Comparison of ENCODE assay signal across 21 cellular contexts in the genomic region with DNA sequence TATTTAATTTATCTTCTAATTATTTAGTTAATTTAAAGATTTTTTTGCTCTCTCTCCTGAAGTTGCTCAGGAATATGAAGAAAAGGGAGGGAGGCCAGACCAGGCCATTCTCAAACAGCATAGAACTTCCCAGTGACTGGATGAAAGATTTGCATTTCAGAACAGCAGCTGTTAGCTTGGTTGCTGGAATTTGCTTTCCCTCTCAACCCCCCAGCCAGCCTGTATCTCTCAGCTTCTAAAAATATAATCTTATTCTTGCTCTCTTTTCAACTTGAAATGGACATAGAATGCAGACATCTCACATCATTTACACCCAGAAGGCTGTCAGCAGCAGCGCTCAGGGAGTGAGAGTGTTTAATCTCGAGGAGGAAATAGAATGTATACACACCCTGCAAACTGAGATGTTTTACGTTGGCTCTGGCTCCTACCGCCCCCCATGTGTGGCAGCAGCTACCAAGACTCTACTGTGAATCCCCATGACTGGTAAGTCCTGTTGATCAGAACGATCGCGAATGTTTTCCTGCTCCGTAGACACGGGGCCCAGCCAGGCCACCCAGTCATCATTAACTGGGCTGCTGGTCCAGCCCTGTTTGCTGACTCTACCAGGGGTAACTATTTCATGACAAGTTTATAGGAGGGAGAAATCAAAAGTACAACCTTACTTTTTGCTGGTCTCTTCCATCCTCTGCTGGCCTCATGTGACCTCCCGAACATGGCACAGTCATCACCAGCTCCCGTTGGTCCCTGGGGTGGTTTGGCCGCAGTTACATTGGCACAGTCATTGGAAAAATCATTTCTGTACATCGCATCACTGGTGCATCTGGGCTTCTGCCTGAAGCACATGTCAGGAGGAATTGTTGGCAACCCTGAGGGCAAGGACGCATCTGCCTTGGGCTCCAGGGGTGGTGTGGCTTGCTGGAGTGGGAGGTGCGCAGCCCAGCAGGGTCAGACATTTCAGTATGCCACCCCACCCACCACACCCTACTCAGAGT.
DNase-seq lines count a peak whose midpoint lies in the region; ATAC-seq and TF ChIP-seq lines count a peak whose summit lies in the region.
"Had no signal": no experiment of that assay in that cellular context is flagged by ENCODE, and none has a peak within 500 bp of the region (broad histone marks: within the 10 kb centered on the region; RNA-seq: fewer than 3 reads in every experiment).

No MANE protein-coding gene starts in this region.

- peak; percentile 93 for ATAC-seq in left ventricle myocardium superior
- ATAC-seq in GM21619 (IDR thresholded peaks at IDR 0.05; ENCODE audit: unreplicated experiment), result no peak
- ATAC-seq in GM21381 (IDR thresholded peaks at IDR 0.05; ENCODE audit: unreplicated experiment), result no peak
- ATAC-seq: effector memory CD8-positive, alpha-beta T cell had no signal

- no peaks in the 10 kb centered on the region for H3K4me1 Mint-ChIP-seq in osteocyte (ENCODE audit: unreplicated experiment)
- H3K4me1 Mint-ChIP-seq: activated naive CD4-positive, alpha-beta T cell treated with anti-CD3 and anti-CD28 coated beads, Interleukin-2, amount 50 U/mL, for 24 hours; CD4-positive, alpha-beta memory T cell; neural crest cell had no signal

- no peak for TF ChIP-seq CTCF in tibial artery (IDR thresholded peaks at IDR 0.05)
- TF ChIP-seq CTCF in osteocyte (IDR thresholded peaks at IDR 0.05), result no peak

- intact Hi-C loops in left ventricle myocardium superior (cut with micrococcal nuclease), result no loop called here
- intact Hi-C loops in tibial artery (cut with DNase I; ENCODE audit: low total_unique reads), result no loop called here

- peak overlapping the region; percentile 7 to 23 for H3K4me3 ChIP-seq in tibial artery
- H3K4me3 ChIP-seq: prostate gland had no signal

- H3K4me1 ChIP-seq in tibial artery, result peaks cover 0 to 33% (median 16%) of the 10 kb centered on the region in 4 donors
- H3K4me1 ChIP-seq: prostate gland had no signal

- H3K36me3 Mint-ChIP-seq in osteocyte (ENCODE audit: unreplicated experiment), result no peaks in the 10 kb centered on the region
- H3K36me3 Mint-ChIP-seq: activated naive CD4-positive, alpha-beta T cell treated with anti-CD3 and anti-CD28 coated beads, Interleukin-2, amount 50 U/mL, for 24 hours; CD4-positive, alpha-beta memory T cell; IgD-negative memory B cell had no signal

- H3K9me3 ChIP-seq in tibial artery, result no peaks in the 10 kb centered on the region
- H3K9me3 ChIP-seq: prostate gland had no signal

- no peaks in the 10 kb centered on the region for H3K36me3 ChIP-seq in tibial artery
- H3K36me3 ChIP-seq: prostate gland had no signal

- no peaks in the 10 kb centered on the region for H3K9me3 Mint-ChIP-seq in osteocyte (ENCODE audit: unreplicated experiment)
- H3K9me3 Mint-ChIP-seq: activated naive CD4-positive, alpha-beta T cell treated with anti-CD3 and anti-CD28 coated beads, Interleukin-2, amount 50 U/mL, for 24 hours; activated T-cell treated with anti-CD3 and anti-CD28 coated beads, Interleukin-2, amount 50 U/mL, for 24 hours; effector memory CD8-positive, alpha-beta T cell; IgD-negative memory B cell; neural crest cell had no signal

- H3K27ac ChIP-seq in tibial artery, result peak overlapping the region; percentile 56 to 81

- H3K27me3 ChIP-seq in tibial artery, result no peaks in the 10 kb centered on the region

- DNase-seq in ecto neural progenitor cell (ENCODE audit: low spot score) (peak; percentile 25), left ventricle myocardium superior (peak; percentile 45), occipital lobe (lab: John Stamatoyannopoulos, UW) (peak; percentile 4), tibial artery (peak in 1 of 2 donors; percentile 72), A172 (ENCODE audit: low spot score) (no peak), osteocyte (ENCODE audit: extremely low spot score, unreplicated experiment) (no peak)
- DNase-seq: activated CD4-positive, alpha-beta T cell treated with anti-CD3 and anti-CD28 coated beads for 1 hour; activated T-cell treated with anti-CD3 and anti-CD28 coated beads, Interleukin-2, amount 50 U/mL, for 24 hours; CD4-positive, alpha-beta memory T cell; DMS153; effector memory CD8-positive, alpha-beta T cell; kidney; NCI-H1436 treated with DMSO at 0.1 percent for 48 hours; SHP77; stimulated activated CD8-positive, alpha-beta memory T cell treated with anti-CD3 and anti-CD28 coated beads, Interleukin-4, amount 100 ng/mL, for 48 hours had no signal

- no peak overlapping the region for H3K27ac Mint-ChIP-seq in osteocyte (ENCODE audit: unreplicated experiment)
- H3K27ac Mint-ChIP-seq: activated naive CD4-positive, alpha-beta T cell treated with anti-CD3 and anti-CD28 coated beads, Interleukin-2, amount 50 U/mL, for 24 hours; activated T-cell treated with anti-CD3 and anti-CD28 coated beads, Interleukin-2, amount 50 U/mL, for 24 hours; CD4-positive, alpha-beta memory T cell; effector memory CD8-positive, alpha-beta T cell; IgD-negative memory B cell had no signal

- no peak overlapping the region for H3K4me3 Mint-ChIP-seq in osteocyte (ENCODE audit: unreplicated experiment)
- H3K4me3 Mint-ChIP-seq: activated naive CD4-positive, alpha-beta T cell treated with anti-CD3 and anti-CD28 coated beads, Interleukin-2, amount 50 U/mL, for 24 hours; activated T-cell treated with anti-CD3 and anti-CD28 coated beads, Interleukin-2, amount 50 U/mL, for 24 hours; CD4-positive, alpha-beta memory T cell; effector memory CD8-positive, alpha-beta T cell; IgD-negative memory B cell; neural crest cell had no signal

- H3K27me3 Mint-ChIP-seq in osteocyte (ENCODE audit: unreplicated experiment), result no peaks in the 10 kb centered on the region
- H3K27me3 Mint-ChIP-seq: activated naive CD4-positive, alpha-beta T cell treated with anti-CD3 and anti-CD28 coated beads, Interleukin-2, amount 50 U/mL, for 24 hours; activated T-cell treated with anti-CD3 and anti-CD28 coated beads, Interleukin-2, amount 50 U/mL, for 24 hours; CD4-positive, alpha-beta memory T cell; IgD-negative memory B cell had no signal

Comparison
In these comparisons a context has a peak if more than half of its experiments do, and no peak if none do; other contexts are left out.
1. DNase-seq: peak in ecto neural progenitor cell (single experiment), left ventricle myocardium superior (single experiment) and occipital lobe (single experiment); none in A172 (single experiment) and osteocyte (single experiment).